Comparison of ENCODE assay signal across 29 cellular contexts in genomic region chr6:12410946-12411345, GRCh38.
"Had no signal": no experiment of that assay in that cellular context is flagged by ENCODE, and none has a peak within 500 bp of the region (broad histone marks: within the 10 kb centered on the region; RNA-seq: fewer than 3 reads in every experiment).

No MANE protein-coding gene starts in this region.

- H2AFZ ChIP-seq: parathyroid adenoma had no signal

- H3K27ac ChIP-seq: neutrophil, ovary, parathyroid adenoma, psoas muscle, right lobe of liver, skin epidermis, spleen, suprapubic skin, testis, tibial artery, transverse colon, upper lobe of left lung, vagina had no signal

- H3K9me3 ChIP-seq: neutrophil, ovary, psoas muscle, right lobe of liver, spleen, suprapubic skin, testis, tibial artery, transverse colon, upper lobe of left lung, vagina had no signal

- H3K9ac ChIP-seq: parathyroid adenoma had no signal

- H3K4me3 ChIP-seq: ovary, psoas muscle, right lobe of liver, skin epidermis, smooth muscle cell, spleen, suprapubic skin, testis, tibial artery, transverse colon, upper lobe of left lung, vagina had no signal

- H3K27me3 ChIP-seq: neutrophil, ovary, right lobe of liver, spleen, suprapubic skin, testis, tibial artery, transverse colon, upper lobe of left lung, vagina had no signal

- FAIRE-seq: urothelium cell line had no signal

- H3K36me3 ChIP-seq: neutrophil, ovary, right lobe of liver, spleen, suprapubic skin, tibial artery, transverse colon, upper lobe of left lung, vagina had no signal

- H3K79me2 ChIP-seq: parathyroid adenoma had no signal

- H3K4me1 ChIP-seq: parathyroid adenoma, psoas muscle, right lobe of liver, spleen, suprapubic skin, testis, upper lobe of left lung, vagina had no signal

- DNase-seq: naive thymus-derived CD8-positive, alpha-beta T cell; nephron progenitor cell; nucleus accumbens; ovary; posterior cingulate gyrus; psoas muscle; right cardiac atrium; right lobe of liver; spleen; stimulated activated CD4-positive, alpha-beta T cell treated with anti-CD3 and anti-CD28 coated beads, Interleukin-12 subunit alpha, Interleukin-12 subunit beta, amount 100 ng/mL, for 4 hours; stimulated activated CD4-positive, alpha-beta T cell treated with anti-CD3 and anti-CD28 coated beads, Interleukin-1b, Interleukin-23, amount 100 ng/mL, for 48 hours; stimulated activated CD4-positive, alpha-beta T cell treated with anti-CD3 and anti-CD28 coated beads, Interleukin-4, amount 100 ng/mL, for 1 hour; stimulated activated CD4-positive, alpha-beta T cell treated with anti-CD3 and anti-CD28 coated beads, Interleukin-4, amount 100 ng/mL, for 4 hours; stimulated activated CD8-positive, alpha-beta memory T cell treated with anti-CD3 and anti-CD28 coated beads, Interleukin-4, amount 100 ng/mL, for 48 hours; stimulated activated naive CD4-positive, alpha-beta T cell; stimulated activated naive CD8-positive, alpha-beta T cell treated with anti-CD3 and anti-CD28 coated beads, Interleukin-15, amount 100 ng/mL, for 72 hours; stimulated activated naive CD8-positive, alpha-beta T cell treated with anti-CD3 and anti-CD28 coated beads, Interleukin-15, Interleukin-2, amounts not matched to agents 100 U/mL and 50 U/mL, for 24 hours; substantia nigra; testis; tibial artery; transverse colon; upper lobe of left lung had no signal

- H3K4me2 ChIP-seq: smooth muscle cell had no signal
